In genomic region chr16:12802048-12802447, GRCh38 we compare ENCODE assay signal across 10 cellular contexts. TPM values are rescaled to one million over a fixed set of nuclear protein-coding genes. Genes with fewer than 3 reads are reported as not detected.
DNase-seq lines count a peak whose midpoint lies in the region; ATAC-seq, FAIRE-seq and TF ChIP-seq lines count a peak whose summit lies in the region.
"Had no signal": no experiment of that assay in that cellular context is flagged by ENCODE, and none has a peak within 500 bp of the region (broad histone marks: within the 10 kb centered on the region; RNA-seq: fewer than 3 reads in every experiment).

No MANE protein-coding gene starts in this region.

- no peak overlapping the region for H2BK20ac ChIP-seq in H1 (ENCODE audit: low read length)

- H4K5ac ChIP-seq in H1 (ENCODE audit: insufficient read length, low read depth, low read length) = no peak overlapping the region

- TF ChIP-seq POLR2A in H1 (IDR thresholded peaks at IDR 0.05; ENCODE audit: control extremely low read depth in 1 of 2, low read depth in 2 of 2, low read length in 2 of 2) = no peak

- CTCF ChIA-PET in CD8-positive, alpha-beta memory T cell (lab: Charles Lee) = no interaction called here
- CTCF ChIA-PET in H1 (lab: Charles Lee; ENCODE audit: partially characterized antibody) = interaction anchor here (0.6 to 1.1 kb wide), 2 partner anchors 9 to 412 kb away, joined by 3 to 4 read pairs; no protein-coding TSS in a partner anchor

- H3K27me3 Mint-ChIP-seq in CD8-positive, alpha-beta memory T cell = peaks cover 0 to 4% of the 10 kb centered on the region in 2 donors

- ATAC-seq in RWPE2 (ENCODE audit: low read depth) = no peak
- no peak for ATAC-seq in HG03280 (IDR thresholded peaks at IDR 0.05; ENCODE audit: unreplicated experiment)
- ATAC-seq in GM21825 (IDR thresholded peaks at IDR 0.05; ENCODE audit: unreplicated experiment) = no peak
- ATAC-seq: Panc1 had no signal

- H2BK5ac ChIP-seq in H1 (ENCODE audit: low read depth, low read length) = no peak overlapping the region
- H2BK5ac ChIP-seq in trophoblast cell (ENCODE audit: low read depth, low read length, poor library complexity) = no peak overlapping the region

- H2AFZ ChIP-seq in H1 (ENCODE audit: low read length) (no peak overlapping the region), trophoblast cell (ENCODE audit: insufficient read depth, low read length, poor library complexity) (no peak overlapping the region)

- H4K91ac ChIP-seq in H1 (replicated peaks; ENCODE audit: insufficient read length, low read length) (no peak overlapping the region), trophoblast cell (ENCODE audit: low read depth, low read length) (peak overlapping the region; percentile 2)

- peaks cover 1 to 15% (median 3%) of the 10 kb centered on the region in 3 donors for H3K36me3 Mint-ChIP-seq in CD8-positive, alpha-beta memory T cell

- no peak overlapping the region for H3K4me3 ChIP-seq in CD8-positive, alpha-beta memory T cell (ENCODE audit: low read length)
- H3K4me3 ChIP-seq in RWPE2 (ENCODE audit: severe bottlenecking) = peak overlapping the region; percentile 57
- H3K4me3 ChIP-seq in H1 (ENCODE audit: extremely low read depth in 1 of 4, insufficient read depth in 2 of 4, low read depth in 3 of 4, low read length in 4 of 4) = no peak overlapping the region
- H3K4me3 ChIP-seq in trophoblast cell (ENCODE audit: low read depth, low read length) = no peak overlapping the region

- H4K12ac ChIP-seq in trophoblast cell (ENCODE audit: low read depth, low read length) = no peak overlapping the region

- H3K4me2 ChIP-seq in H1 (ENCODE audit: insufficient read depth in 1 of 2, low read depth in 2 of 2, low read length in 2 of 2) (peak overlapping the region in 1 of 2 experiments; percentile 62; a peak in 1 of 4 replicates), trophoblast cell (ENCODE audit: low read length) (peak overlapping the region; percentile 41)

- H4K8ac ChIP-seq in H1 (ENCODE audit: extremely low read depth, insufficient read depth, low read length) (no peak overlapping the region), trophoblast cell (ENCODE audit: low read depth, low read length) (no peak overlapping the region)

- no peak overlapping the region for H3K9ac ChIP-seq in H1 (replicated peaks in 1 of 4; ENCODE audit: extremely low read depth in 1 of 4, low read depth in 3 of 4, low read length in 3 of 4)
- no peak overlapping the region for H3K9ac ChIP-seq in trophoblast cell (ENCODE audit: low read length)

- H3K27me3 ChIP-seq in CD8-positive, alpha-beta memory T cell (ENCODE audit: insufficient read depth, low read length, poor library complexity, severe bottlenecking) = no peaks in the 10 kb centered on the region
- H3K27me3 ChIP-seq in RWPE2 (ENCODE audit: insufficient read depth, poor library complexity, severe bottlenecking) = no peaks in the 10 kb centered on the region
- H3K27me3 ChIP-seq in H1 (replicated peaks in 1 of 4; ENCODE audit: control insufficient read depth in 3 of 4, extremely low read depth in 1 of 4, insufficient read depth in 3 of 4, low read length in 3 of 4) = no peaks in the 10 kb centered on the region
- no peaks in the 10 kb centered on the region for H3K27me3 ChIP-seq in trophoblast cell (ENCODE audit: insufficient read depth, low read length)

- peaks cover 16% of the 10 kb centered on the region for H3K4me1 ChIP-seq in CD8-positive, alpha-beta memory T cell (ENCODE audit: insufficient read depth, low read length)
- peaks cover 8% of the 10 kb centered on the region for H3K4me1 ChIP-seq in RWPE2 (ENCODE audit: insufficient read depth, poor library complexity, severe bottlenecking)
- peaks cover 0 to 3% (median 2%) of the 10 kb centered on the region in 4 experiments; a peak in 2 of 7 replicates for H3K4me1 ChIP-seq in H1 (replicated peaks in 1 of 4; ENCODE audit: control insufficient read depth in 3 of 4, insufficient read depth in 4 of 4, low read length in 3 of 4)
- peaks cover 10 to 12% of the 10 kb centered on the region in 2 experiments for H3K4me1 ChIP-seq in trophoblast cell (ENCODE audit: control insufficient read depth in 1 of 2, insufficient read depth in 2 of 2, low read length in 2 of 2)

- peak overlapping the region; percentile 43 to 93 (median 90) for H3K4me3 Mint-ChIP-seq in CD8-positive, alpha-beta memory T cell

- H4K20me1 ChIP-seq in H1 (replicated peaks in 1 of 2; ENCODE audit: control insufficient read depth in 1 of 2, insufficient read depth in 2 of 2, low read length in 2 of 2) = no peaks in the 10 kb centered on the region

- H3K27ac ChIP-seq in CD8-positive, alpha-beta memory T cell (ENCODE audit: low read depth, low read length) = peak overlapping the region; percentile 70
- H3K27ac ChIP-seq in RWPE2 (ENCODE audit: poor library complexity, severe bottlenecking) (peak overlapping the region; percentile 83), H1 (ENCODE audit: low read depth, low read length) (no peak overlapping the region), trophoblast cell (ENCODE audit: low read depth, low read length) (peak overlapping the region; percentile 57)

- TF ChIP-seq RAD21 in H1 (IDR thresholded peaks at IDR 0.05 in 1 of 2, conservative IDR thresholded peaks at IDR 0.05 in 1 of 2; ENCODE audit: low read depth in 2 of 2, low read length in 2 of 2) = no peak

- H3K9me3 Mint-ChIP-seq in CD8-positive, alpha-beta memory T cell = peaks cover 0 to 8% (median 0%) of the 10 kb centered on the region in 5 donors

- H3K79me1 ChIP-seq in H1 (ENCODE audit: low read depth, low read length) (no peaks in the 10 kb centered on the region; the same call in 1 of the 2 replicates), trophoblast cell (ENCODE audit: low read length) (peaks cover 5% of the 10 kb centered on the region)

- H3K36me3 ChIP-seq in CD8-positive, alpha-beta memory T cell (ENCODE audit: insufficient read depth, low read length) = no peaks in the 10 kb centered on the region
- H3K36me3 ChIP-seq in RWPE2 (ENCODE audit: low read depth) (no peaks in the 10 kb centered on the region), H1 (ENCODE audit: control insufficient read depth in 2 of 4, insufficient read depth in 4 of 4, low read length in 3 of 4) (no peaks in the 10 kb centered on the region), trophoblast cell (ENCODE audit: control insufficient read depth in 1 of 2, insufficient read depth in 2 of 2, low read length in 2 of 2) (no peaks in the 10 kb centered on the region)

- WGBS in H1 (ENCODE audit: extremely low coverage in 1 of 2, insufficient coverage in 1 of 2, insufficient read length in 1 of 2, insufficient replicate concordance in 2 of 2, low coverage in 1 of 2, low lambda C conversion rate in 2 of 2, missing lambda C conversion rate in 1 of 2), 2 experiments = 94% methylated on average over 9 of the region's 9 CpGs; no CpG with 5 or more reads in 1 of the 2 experiments
- no CpG with 5 or more reads among the region's 9 CpGs for WGBS in trophoblast cell (ENCODE audit: extremely low coverage, insufficient coverage, insufficient read length)

- no peak for TF ChIP-seq EP300 in H1 (IDR thresholded peaks at IDR 0.05; ENCODE audit: borderline replicate concordance in 1 of 2, low read depth in 2 of 2, low read length in 2 of 2)

- H3K23ac ChIP-seq in H1 (ENCODE audit: insufficient read length) (no peak overlapping the region), trophoblast cell (ENCODE audit: low read length) (no peak overlapping the region)

- H2AK5ac ChIP-seq in H1 (ENCODE audit: low read depth, low read length) (no peak overlapping the region), trophoblast cell (ENCODE audit: low read length) (no peak overlapping the region)

- DNase-seq in CD8-positive, alpha-beta memory T cell = no peak
- DNase-seq in RWPE2 (ENCODE audit: low spot score) = no peak
- no peak for DNase-seq in H1 (ENCODE audit: low read depth in 1 of 2, low spot score in 2 of 2)
- peak; percentile 69 to 91 for DNase-seq in trophoblast cell
- DNase-seq in DMS79 treated with DMSO at 0.1 percent for 48 hours (lab: John Stamatoyannopoulos, UW) = no peak
- no peak for DNase-seq in activated CD4-positive, alpha-beta T cell treated with anti-CD3 and anti-CD28 coated beads for 48 hours
- DNase-seq: NCI-H1105 had no signal

- no peaks in the 10 kb centered on the region for H3K9me3 ChIP-seq in CD8-positive, alpha-beta memory T cell (ENCODE audit: low read length)
- H3K9me3 ChIP-seq in RWPE2 (ENCODE audit: severe bottlenecking) (no peaks in the 10 kb centered on the region), H1 (ENCODE audit: insufficient read depth in 2 of 2, low read depth in 1 of 2, low read length in 1 of 2) (no peaks in the 10 kb centered on the region), trophoblast cell (ENCODE audit: insufficient read depth, low read depth, low read length) (peaks cover 2% of the 10 kb centered on the region)

- H3K4ac ChIP-seq in H1 (replicated peaks; ENCODE audit: insufficient read length, low read depth, low read length) (no peak overlapping the region), trophoblast cell (ENCODE audit: low read depth, low read length) (no peak overlapping the region)

- H3K4me1 Mint-ChIP-seq in CD8-positive, alpha-beta memory T cell = peaks cover 19 to 23% (median 20%) of the 10 kb centered on the region in 3 donors

- H3K14ac ChIP-seq in H1 (ENCODE audit: insufficient read length) (no peak overlapping the region), trophoblast cell (ENCODE audit: low read length) (no peak overlapping the region)

- H3K23me2 ChIP-seq in H1 (ENCODE audit: low read depth, low read length) = peaks cover 5% of the 10 kb centered on the region

- no peaks in the 10 kb centered on the region for H3K79me2 ChIP-seq in H1 (ENCODE audit: control insufficient read depth in 1 of 2, insufficient read depth in 2 of 2, low read length in 2 of 2)
- H3K79me2 ChIP-seq in trophoblast cell (ENCODE audit: control insufficient read depth, insufficient read depth, low read length, poor library complexity) = peaks cover 2% of the 10 kb centered on the region

- no peak overlapping the region for H3K56ac ChIP-seq in H1 (replicated peaks; ENCODE audit: insufficient read length, low read depth, low read length)

- TF ChIP-seq CTCF in RWPE2 (IDR thresholded peaks at IDR 0.05; ENCODE audit: poor library complexity, severe bottlenecking) (no peak), H1 (IDR thresholded peaks at IDR 0.05; ENCODE audit: control extremely low read depth in 1 of 3, insufficient read depth in 1 of 3, low read depth in 1 of 3, low read length in 3 of 3) (no peak)

- no peak for FAIRE-seq in H1 (lab: Jason Lieb, UNC)

- H2BK120ac ChIP-seq in H1 (replicated peaks; ENCODE audit: low read depth, low read length) (no peak overlapping the region), trophoblast cell (ENCODE audit: insufficient read depth, low read length, poor library complexity) (no peak overlapping the region)

- POLR2A ChIA-PET in CD8-positive, alpha-beta memory T cell (lab: Charles Lee) = no interaction called here
- POLR2A ChIA-PET in H1 (lab: Charles Lee; ENCODE audit: partially characterized antibody) = interaction anchor here (0.6 to 0.9 kb wide), 2 partner anchors 9 to 19 kb away, joined by 3 to 5 read pairs; no protein-coding TSS in a partner anchor

- H3K18ac ChIP-seq in H1 (ENCODE audit: extremely low read depth, low read length) = no peak overlapping the region
- no peak overlapping the region for H3K18ac ChIP-seq in trophoblast cell (ENCODE audit: low read length)

- 0 out of 2 replicates have a peak overlapping the region, but pooled peaks have one; percentile 41 for H2BK12ac ChIP-seq in H1 (ENCODE audit: low read depth, low read length)
- H2BK12ac ChIP-seq in trophoblast cell (ENCODE audit: low read length) = no peak overlapping the region

- H3K27ac Mint-ChIP-seq in CD8-positive, alpha-beta memory T cell = peak overlapping the region in 2 of 8 donors; percentile 17 to 85

- H2BK15ac ChIP-seq in H1 (ENCODE audit: low read length) = no peak overlapping the region

RNA-seq across cellular contexts. Expression of gene CPPED1, which starts 1.6 kb away (rescaled TPM):
- 1 to 10 TPM; 5.2 to 7.3 TPM for total RNA-seq in CD8-positive, alpha-beta memory T cell
- 9.8 TPM for polyA plus RNA-seq in CD8-positive, alpha-beta memory T cell
- total RNA-seq in H1 (2021; fragmentation: NEBNext Ultra II Directional; extraction: Animal tissue kit (Norgen Biotek cat#: 25700)) = 11.2 and 11.5 TPM in 2 replicates
- 3.5 and 4.5 TPM in 2 replicates for polyA plus RNA-seq in H1 (2011; rRNA removed)
- polyA plus RNA-seq in H1 (2011; cell fraction: cytosol; rRNA removed) = 4.4 TPM
- polyA plus RNA-seq in H1 (2011; cell fraction: nucleus; rRNA removed) = 3.1 TPM
- polyA plus RNA-seq in H1 (2012, experiment 1 of 2) = 3.5 to 6.4 TPM (median 5.4 TPM) in 4 replicates
- polyA plus RNA-seq in H1 (2012, experiment 2 of 2) = 1.5 TPM
- polyA plus RNA-seq in H1 (2013, experiment 1 of 2) = 6.4 TPM
- 5.9 TPM for polyA plus RNA-seq in H1 (2013, experiment 2 of 2)
- polyA minus RNA-seq in H1 (2011; rRNA and poly(A)+ RNA removed) = 7.0 and 9.9 TPM in 2 replicates
- 3.7 TPM for polyA minus RNA-seq in H1 (2011; cell fraction: cytosol; rRNA and poly(A)+ RNA removed)
- 8.0 TPM for polyA minus RNA-seq in H1 (2011; cell fraction: nucleus; rRNA and poly(A)+ RNA removed)
- 14.5 and 15.6 TPM in 2 replicates for polyA plus RNA-seq in trophoblast cell (2013)

Comparison
In these comparisons a context has a peak if more than half of its experiments do, and no peak if none do; other contexts are left out.
1. DNase-seq: peak in trophoblast cell (2 of 2); none in CD8-positive, alpha-beta memory T cell (0 of 5), RWPE2 (single experiment), H1 (0 of 2), DMS79 treated with DMSO at 0.1 percent for 48 hours (single experiment) and activated CD4-positive, alpha-beta T cell treated with anti-CD3 and anti-CD28 coated beads for 48 hours (single experiment).